In genomic region chr11:121699801-121700200, GRCh38 we compare ENCODE assay signal across 14 cellular contexts.
DNase-seq lines count a peak whose midpoint lies in the region; ATAC-seq and TF ChIP-seq lines count a peak whose summit lies in the region.
"Had no signal": no experiment of that assay in that cellular context is flagged by ENCODE, and none has a peak within 500 bp of the region (broad histone marks: within the 10 kb centered on the region; RNA-seq: fewer than 3 reads in every experiment).

No MANE protein-coding gene starts in this region.

- DNase-seq in esophagus muscularis mucosa (ENCODE audit: extremely low spot score) (peak; percentile 19), midbrain (lab: John Stamatoyannopoulos, UW) (peak; percentile 55), superior temporal gyrus (ENCODE audit: extremely low spot score) (peak; percentile 67), NCI-H1417 treated with DMSO at 0.1 percent for 48 hours (lab: John Stamatoyannopoulos, UW) (no peak), BE2C (no peak)
- no peak for DNase-seq in CD4-positive, alpha-beta T cell
- DNase-seq: Caco-2; CD8-positive, alpha-beta memory T cell; DMS53 had no signal

- intact Hi-C loops in esophagus muscularis mucosa (cut with DNase I) = no loop called here
- intact Hi-C loops in CD4-positive, alpha-beta T cell (cut with DNase I, micrococcal nuclease) = no loop called here

- no peak overlapping the region for H3K27ac Mint-ChIP-seq in CD4-positive, alpha-beta T cell
- H3K27ac Mint-ChIP-seq: CD14-positive monocyte had no signal

- CTCF ChIA-PET in CD4-positive, alpha-beta T cell (lab: Charles Lee) = no interaction called here

- no peaks in the 10 kb centered on the region for H3K4me1 Mint-ChIP-seq in CD4-positive, alpha-beta T cell (ENCODE audit: low read depth)
- H3K4me1 Mint-ChIP-seq: CD8-positive, alpha-beta memory T cell had no signal

- POLR2A ChIA-PET in CD4-positive, alpha-beta T cell (lab: Charles Lee) = no interaction called here

- H3K27me3 ChIP-seq in esophagus muscularis mucosa (no peaks in the 10 kb centered on the region), BE2C (no peaks in the 10 kb centered on the region)
- no peaks in the 10 kb centered on the region for H3K27me3 ChIP-seq in CD4-positive, alpha-beta T cell (ENCODE audit: control insufficient read depth, insufficient read depth, low read length)

- H3K4me3 ChIP-seq in esophagus muscularis mucosa = no peak overlapping the region
- H3K4me3 ChIP-seq in BE2C (ENCODE audit: low read depth, low read length) = no peak overlapping the region
- H3K4me3 ChIP-seq: GM12878 had no signal

- 81% methylated on average over 5 of the region's 5 CpGs for WGBS in esophagus muscularis mucosa

- no peak for TF ChIP-seq EP300 in esophagus muscularis mucosa (IDR thresholded peaks at IDR 0.05)

- no peaks in the 10 kb centered on the region for H3K36me3 ChIP-seq in esophagus muscularis mucosa
- H3K36me3 ChIP-seq in BE2C = no peaks in the 10 kb centered on the region

- peak overlapping the region; percentile 76 for H3K27ac ChIP-seq in angular gyrus (ENCODE audit: low read depth, low read length)
- no peak overlapping the region for H3K27ac ChIP-seq in esophagus muscularis mucosa (replicated peaks in 1 of 4)
- no peak overlapping the region for H3K27ac ChIP-seq in CD4-positive, alpha-beta T cell (ENCODE audit: low read depth, low read length)

- TF ChIP-seq CTCF in esophagus muscularis mucosa (IDR thresholded peaks at IDR 0.05) = no peak
- TF ChIP-seq CTCF in BE2C (IDR thresholded peaks at IDR 0.05; ENCODE audit: low read depth, low read length) = no peak
- TF ChIP-seq CTCF in CD4-positive, alpha-beta T cell (IDR thresholded peaks at IDR 0.05) = no peak

- no peaks in the 10 kb centered on the region for H3K9me3 Mint-ChIP-seq in CD4-positive, alpha-beta T cell
- H3K9me3 Mint-ChIP-seq: CD8-positive, alpha-beta memory T cell had no signal

- no peak for ATAC-seq in CD4-positive, alpha-beta T cell (ENCODE audit: poor library complexity)
- ATAC-seq in GM19328 (IDR thresholded peaks at IDR 0.05; ENCODE audit: unreplicated experiment) = no peak
- ATAC-seq: GM12878, HCT116 had no signal

- no peaks in the 10 kb centered on the region for H3K36me3 Mint-ChIP-seq in CD4-positive, alpha-beta T cell (ENCODE audit: low read depth)
- H3K36me3 Mint-ChIP-seq: CD14-positive monocyte had no signal

- no peaks in the 10 kb centered on the region for H3K9me3 ChIP-seq in esophagus muscularis mucosa
- no peaks in the 10 kb centered on the region for H3K9me3 ChIP-seq in BE2C
- H3K9me3 ChIP-seq in CD4-positive, alpha-beta T cell (ENCODE audit: control insufficient read depth, low read length) = no peaks in the 10 kb centered on the region
- H3K9me3 ChIP-seq: Caco-2 had no signal

- H3K27me3 Mint-ChIP-seq in CD4-positive, alpha-beta T cell = peaks cover 47% of the 10 kb centered on the region

- H3K4me1 ChIP-seq in esophagus muscularis mucosa (peaks cover 14 to 22% (median 19%) of the 10 kb centered on the region in 4 donors), BE2C (peaks cover 13% of the 10 kb centered on the region)
- H3K4me1 ChIP-seq: Caco-2 had no signal

- no peak for TF ChIP-seq POLR2A in esophagus muscularis mucosa (IDR thresholded peaks at IDR 0.05; ENCODE audit: low read depth)

- no peak overlapping the region for H3K4me3 Mint-ChIP-seq in CD4-positive, alpha-beta T cell
- H3K4me3 Mint-ChIP-seq: CD14-positive monocyte; CD8-positive, alpha-beta memory T cell had no signal

Comparison
In these comparisons a context has a peak if more than half of its experiments do, and no peak if none do; other contexts are left out.
1. DNase-seq: peak in esophagus muscularis mucosa (single experiment), midbrain (single experiment) and superior temporal gyrus (single experiment); none in NCI-H1417 treated with DMSO at 0.1 percent for 48 hours (single experiment), BE2C (single experiment) and CD4-positive, alpha-beta T cell (0 of 10).